25 cellular contexts compared by ENCODE assay signal in the genomic region with DNA sequence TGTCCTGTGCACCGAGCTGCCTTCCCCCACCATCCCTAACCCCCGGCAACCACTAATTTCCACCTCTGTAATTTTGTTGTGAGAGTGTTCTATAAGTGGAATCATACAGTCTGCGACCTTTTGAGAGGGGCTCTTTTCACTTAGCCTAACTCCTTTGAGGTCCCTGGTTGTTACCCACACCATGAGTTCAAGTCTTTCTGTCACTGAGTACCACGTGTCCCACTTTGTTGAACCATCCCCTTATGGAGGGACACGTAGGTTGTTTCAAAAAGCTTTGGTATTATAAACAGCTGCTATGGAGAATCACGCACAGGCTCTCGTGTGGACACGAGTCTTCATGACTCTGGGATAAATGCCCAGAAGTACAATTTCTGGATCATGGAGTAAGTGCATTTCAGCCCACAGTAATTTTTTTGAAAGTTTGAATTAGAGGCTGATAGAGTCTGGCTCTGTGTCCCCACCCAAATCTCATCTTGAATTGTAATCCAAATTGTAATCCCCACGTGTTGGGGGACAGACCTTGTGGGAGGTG. TPM values are rescaled to one million over a fixed set of nuclear protein-coding genes. Genes with fewer than 3 reads are reported as not detected.
"Had no signal": no experiment of that assay in that cellular context is flagged by ENCODE, and none has a peak within 500 bp of the region (broad histone marks: within the 10 kb centered on the region; RNA-seq: fewer than 3 reads in every experiment).

No MANE protein-coding gene starts in this region.

- H3K9me2 ChIP-seq: SK-N-SH had no signal

- ATAC-seq: activated CD8-positive, alpha-beta T cell treated with anti-CD3 and anti-CD28 coated beads, Interleukin-2, amount 10 ng/mL, durations not matched to agents 7 days and 5 days; activated naive CD4-positive, alpha-beta T cell treated with anti-CD3 and anti-CD28 coated beads, Interleukin-2, amount 50 U/mL, for 72 hours; body of pancreas; Panc1 had no signal

- H3K27ac ChIP-seq: adrenal gland, body of pancreas, breast epithelium, SJSA1 had no signal

- H3K27me3 ChIP-seq: adrenal gland, body of pancreas, breast epithelium had no signal

- DNase-seq: activated CD4-positive, alpha-beta T cell treated with anti-CD3 and anti-CD28 coated beads, Interleukin-2, amount 10 ng/mL, durations not matched to agents 7 days and 5 days; activated CD4-positive, alpha-beta T cell treated with anti-CD3 and anti-CD28 coated beads, Interleukin-2, amount 50 U/mL, for 48 hours; activated CD8-positive, alpha-beta T cell treated with anti-CD3 and anti-CD28 coated beads, Interleukin-2, amount 10 ng/mL, durations not matched to agents 7 days and 5 days; activated gamma-delta T cell; activated naive CD4-positive, alpha-beta T cell treated with Interleukin-2 at 50 U/mL for 16 hours; activated T-cell treated with anti-CD3 and anti-CD28 coated beads, Interleukin-2, amount 50 U/mL, for 24 hours; adrenal gland; body of pancreas; NCI-H1105 treated with DMSO at 0.1 percent for 48 hours; NCI-H1436 treated with DMSO at 0.1 percent for 48 hours; NCI-H1694 treated with DMSO at 0.1 percent for 48 hours; NCI-H2029; NCI-H345; NCI-H524 treated with DMSO at 0.1 percent for 48 hours; SHP77 treated with DMSO at 0.1 percent for 48 hours; SK-N-SH had no signal

- H3K4me3 ChIP-seq: adrenal gland, body of pancreas, breast epithelium, SJSA1 had no signal

- H3K4me1 ChIP-seq: adrenal gland, body of pancreas, breast epithelium, SJSA1 had no signal

- H3K9me3 ChIP-seq: adrenal gland, body of pancreas, breast epithelium, SJSA1, SK-N-SH had no signal

- H3K9ac ChIP-seq: SK-N-SH had no signal

- H3K4me2 ChIP-seq: SK-N-SH had no signal

- H3K36me3 ChIP-seq: adrenal gland, breast epithelium, SJSA1 had no signal

RNA-seq across cellular contexts. Expression of gene FAM209B, which starts 9.5 kb away (rescaled TPM):
- total RNA-seq: astrocyte, body of pancreas, breast epithelium, cardiac septum, MCF 10A, NCI-H460, RPMI7951, SJSA1 had no signal
- polyA plus RNA-seq: SK-N-SH had no signal

RNA-seq across cellular contexts. Expression of gene FAM209A, which starts 18.0 kb away (rescaled TPM):
- total RNA-seq: body of pancreas, cardiac septum, MCF 10A, SJSA1 had no signal
- polyA plus RNA-seq: SK-N-SH had no signal
